Comparison of ENCODE assay signal across 8 cellular contexts in genomic region chr11:47768090-47768620, GRCh38. TPM values are rescaled to one million over a fixed set of nuclear protein-coding genes. Genes with fewer than 3 reads are reported as not detected.
DNase-seq lines count a peak whose midpoint lies in the region; ATAC-seq and TF ChIP-seq lines count a peak whose summit lies in the region.

No MANE protein-coding gene starts in this region.

- DNase-seq in G401 (ENCODE audit: low spot score) = peak; percentile 84
- DNase-seq in NCI-H1417 treated with DMSO at 0.1 percent for 48 hours (lab: John Stamatoyannopoulos, UW) = peak; percentile 91
- peak; percentile 59 for DNase-seq in kidney glomerular epithelial cell (lab: John Stamatoyannopoulos, UW)
- peak; percentile 81 for DNase-seq in spleen
- DNase-seq in activated gamma-delta T cell (lab: John Stamatoyannopoulos, UW) = no peak

- in situ Hi-C loops in G401 (cut with HindIII; ENCODE audit: low sequenced_read_pairs) = no loop called here

- H3K27ac Mint-ChIP-seq in T-helper 1 cell treated with Interleukin-12 subunit alpha and Interleukin-12 subunit beta and Interleukin-4 antibody, amounts not matched to agents 30 μg/mL and 1 μg/mL, for 36 hours = peak overlapping the region; percentile 100

- no peaks in the 10 kb centered on the region for H3K9me3 Mint-ChIP-seq in T-helper 1 cell treated with Interleukin-12 subunit alpha and Interleukin-12 subunit beta and Interleukin-4 antibody, amounts not matched to agents 30 μg/mL and 1 μg/mL, for 36 hours

- peaks cover 20% of the 10 kb centered on the region for H3K4me1 Mint-ChIP-seq in T-helper 1 cell treated with Interleukin-12 subunit alpha and Interleukin-12 subunit beta and Interleukin-4 antibody, amounts not matched to agents 30 μg/mL and 1 μg/mL, for 36 hours (ENCODE audit: low read depth)

- 2 to 7% (median 5%) methylated on average over 12 of the region's 12 CpGs for WGBS in spleen, 5 donors

- TF ChIP-seq CTCF in spleen (IDR thresholded peaks at IDR 0.05 in 8 of 11, conservative IDR thresholded peaks at IDR 0.05 in 3 of 11) = no peak

- peak overlapping the region; percentile 92 for H3K4me3 Mint-ChIP-seq in T-helper 1 cell treated with Interleukin-12 subunit alpha and Interleukin-12 subunit beta and Interleukin-4 antibody, amounts not matched to agents 30 μg/mL and 1 μg/mL, for 36 hours

- H3K36me3 ChIP-seq in spleen = peaks cover 0 to 20% (median 13%) of the 10 kb centered on the region in 6 donors

- peak overlapping the region; percentile 27 to 91 (median 87) for H3K4me3 ChIP-seq in spleen

- peak overlapping the region; percentile 98 for H3K27ac ChIP-seq in cingulate gyrus (ENCODE audit: low read depth, low read length)
- peak overlapping the region; percentile 96 to 100 (median 100) for H3K27ac ChIP-seq in spleen

- H3K36me3 Mint-ChIP-seq in T-helper 1 cell treated with Interleukin-12 subunit alpha and Interleukin-12 subunit beta and Interleukin-4 antibody, amounts not matched to agents 30 μg/mL and 1 μg/mL, for 36 hours (ENCODE audit: low read depth) = peaks cover 19% of the 10 kb centered on the region

- TF ChIP-seq POLR2A in spleen (IDR thresholded peaks at IDR 0.05) = peak in 2 of 3 donors; percentile 46 to 61

- no peaks in the 10 kb centered on the region for H3K27me3 Mint-ChIP-seq in T-helper 1 cell treated with Interleukin-12 subunit alpha and Interleukin-12 subunit beta and Interleukin-4 antibody, amounts not matched to agents 30 μg/mL and 1 μg/mL, for 36 hours (ENCODE audit: low read depth)

- intact Hi-C loops in spleen (cut with DNase I; ENCODE audit: low total_unique reads) = no loop called here

- H3K4me1 ChIP-seq in spleen = peaks cover 12 to 43% (median 23%) of the 10 kb centered on the region in 6 donors

- ATAC-seq in HG03439 (IDR thresholded peaks at IDR 0.05; ENCODE audit: unreplicated experiment) = no peak

- no peaks in the 10 kb centered on the region for H3K9me3 ChIP-seq in spleen

- H3K27me3 ChIP-seq in spleen (replicated peaks in 1 of 7) = no peaks in the 10 kb centered on the region

RNA-seq across cellular contexts. Expression of gene FNBP4, which starts 1.0 kb away (rescaled TPM):
- total RNA-seq in G401 (2014; rRNA removed; shearing (Covaris generic)) = 57.4 and 126 TPM in 2 replicates
- 100 to 1,000 TPM; 114 to 217 (median 157) TPM for total RNA-seq in spleen
- polyA plus RNA-seq in spleen = 10 to 100 TPM; 32.0 to 59.2 (median 51.2) TPM

RNA-seq across cellular contexts. Expression of gene AGBL2, which starts 53.0 kb away (rescaled TPM):
- total RNA-seq in G401 (2014; rRNA removed; shearing (Covaris generic)) = not detected in 2 replicates
- 1 to 10 TPM; 1.1 to 5.1 (median 2.2) TPM for total RNA-seq in spleen
- 1 to 10 TPM; 2.0 to 3.6 (median 2.9) TPM for polyA plus RNA-seq in spleen
